22 cellular contexts compared by ENCODE assay signal in genomic region chr13:60274664-60275063, GRCh38.
"Had no signal": no experiment of that assay in that cellular context is flagged by ENCODE, and none has a peak within 500 bp of the region (broad histone marks: within the 10 kb centered on the region; RNA-seq: fewer than 3 reads in every experiment).

No MANE protein-coding gene starts in this region.

- H3K4me3 ChIP-seq: coronary artery, dorsolateral prefrontal cortex, esophagus muscularis mucosa, gastroesophageal sphincter, heart right ventricle, left lung, lower lobe of right lung had no signal

- H3K27me3 ChIP-seq: esophagus muscularis mucosa, foreskin keratinocyte, gastroesophageal sphincter, left lung had no signal

- H3K4me1 ChIP-seq: esophagus muscularis mucosa, foreskin keratinocyte, gastroesophageal sphincter, heart right ventricle, left lung, lower lobe of right lung had no signal

- FAIRE-seq: colon, endothelial cell of umbilical vein, frontal cortex, islet of Langerhans, keratinocyte had no signal

- H3K27ac ChIP-seq: coronary artery, dorsolateral prefrontal cortex, esophagus muscularis mucosa, foreskin keratinocyte, gastroesophageal sphincter, heart right ventricle, left lung, lower lobe of right lung had no signal

- H3K9me3 ChIP-seq: esophagus muscularis mucosa, gastroesophageal sphincter, heart right ventricle, left lung, lower lobe of right lung had no signal

- H3K4me1 Mint-ChIP-seq: naive thymus-derived CD4-positive, alpha-beta T cell had no signal

- H3K27ac Mint-ChIP-seq: naive thymus-derived CD4-positive, alpha-beta T cell had no signal

- DNase-seq: dermis blood vessel endothelial cell; dorsolateral prefrontal cortex; effector CD4-positive, alpha-beta T cell; effector memory CD4-positive, alpha-beta T cell; foreskin keratinocyte; heart right ventricle; hippocampal formation; left cardiac atrium; left lung; left ventricle myocardium superior; lower lobe of right lung; mesenchymal stem cell; midbrain; naive thymus-derived CD4-positive, alpha-beta T cell had no signal

- H3K4me3 Mint-ChIP-seq: naive thymus-derived CD4-positive, alpha-beta T cell had no signal

- ATAC-seq: foreskin keratinocyte; gastroesophageal sphincter; heart right ventricle; left cardiac atrium; left lung; left ventricle myocardium superior; lower lobe of right lung; naive thymus-derived CD4-positive, alpha-beta T cell had no signal

- H3K36me3 ChIP-seq: esophagus muscularis mucosa, gastroesophageal sphincter, heart right ventricle, left lung, lower lobe of right lung had no signal

- H3K36me3 Mint-ChIP-seq: naive thymus-derived CD4-positive, alpha-beta T cell had no signal
